Comparison of ENCODE assay signal across 21 cellular contexts in the genomic region with DNA sequence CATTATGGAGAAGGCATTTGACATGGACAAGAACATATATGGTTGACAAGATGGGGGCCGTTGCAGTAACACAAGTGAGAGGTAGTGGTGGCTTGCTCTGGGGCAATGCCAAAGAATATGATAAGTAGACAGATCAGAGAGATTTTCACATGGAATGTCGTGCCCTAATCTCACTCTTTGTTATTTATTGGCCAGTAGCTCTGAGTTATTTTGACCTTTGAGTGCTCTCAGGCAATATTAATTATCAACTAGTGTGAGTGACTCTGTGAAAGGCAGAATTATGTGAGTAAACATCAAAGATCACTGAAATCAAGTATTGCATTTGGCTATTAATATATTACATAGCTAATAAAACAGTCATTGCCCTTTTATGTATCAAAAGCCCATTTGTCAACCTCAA.
DNase-seq lines count a peak whose midpoint lies in the region; ATAC-seq, FAIRE-seq and TF ChIP-seq lines count a peak whose summit lies in the region.
"Had no signal": no experiment of that assay in that cellular context is flagged by ENCODE, and none has a peak within 500 bp of the region (broad histone marks: within the 10 kb centered on the region; RNA-seq: fewer than 3 reads in every experiment).

No MANE protein-coding gene starts in this region.

- DNase-seq in Caco-2 (peak; percentile 24 to 49), kidney tubule cell (ENCODE audit: low spot score) (peak; percentile 53), pancreas (no peak), NCI-H82 treated with DMSO at 0.1 percent for 48 hours (lab: John Stamatoyannopoulos, UW; ENCODE audit: unreplicated experiment) (no peak)
- no peak for DNase-seq in activated T-helper 2 cell treated with anti-CD3 and anti-CD28 coated beads, Interferon-gamma antibody, Interleukin-2, Interleukin-4, amounts not matched to agents 10 μg/mL and 5 μg/mL and 100 μg/mL, durations not matched to agents 14 hours and 24 hours and 36 hours (ENCODE audit: low spot score)
- DNase-seq: CD4-positive, CD25-positive, alpha-beta regulatory T cell; CD8-positive, alpha-beta T cell; DMS 273 treated with DMSO at 0.1 percent for 48 hours; DMS79 treated with DMSO at 0.1 percent for 48 hours; GF-D8; H9 had no signal

- H3K27me3 Mint-ChIP-seq in Caco-2 (ENCODE audit: insufficient read depth, unreplicated experiment): no peaks in the 10 kb centered on the region
- no peaks in the 10 kb centered on the region for H3K27me3 Mint-ChIP-seq in activated T-helper 2 cell treated with anti-CD3 and anti-CD28 coated beads, Interferon-gamma antibody, Interleukin-2, Interleukin-4, amounts not matched to agents 10 μg/mL and 5 μg/mL and 100 μg/mL, durations not matched to agents 14 hours and 24 hours and 36 hours (ENCODE audit: low read depth)
- H3K27me3 Mint-ChIP-seq: B cell; CD4-positive, CD25-positive, alpha-beta regulatory T cell had no signal

- H3K4me1 ChIP-seq in Caco-2: peaks cover 17% of the 10 kb centered on the region
- no peaks in the 10 kb centered on the region for H3K4me1 ChIP-seq in pancreas

- BruUV-seq in Caco-2 (replicated peaks; lab: Mats Ljungman, UMichigan): no TSS peak

- CTCF ChIA-PET in Caco-2 (lab: Charles Lee): interaction anchor here (0.6 kb wide), 1 partner anchor 323 kb away, joined by 7 read pairs; no protein-coding TSS in a partner anchor

- no peak overlapping the region for H3K4me3 Mint-ChIP-seq in Caco-2 (ENCODE audit: unreplicated experiment)
- no peak overlapping the region for H3K4me3 Mint-ChIP-seq in activated T-helper 2 cell treated with anti-CD3 and anti-CD28 coated beads, Interferon-gamma antibody, Interleukin-2, Interleukin-4, amounts not matched to agents 10 μg/mL and 5 μg/mL and 100 μg/mL, durations not matched to agents 14 hours and 24 hours and 36 hours (ENCODE audit: low read depth)
- H3K4me3 Mint-ChIP-seq: B cell; CD4-positive, CD25-positive, alpha-beta regulatory T cell; CD8-positive, alpha-beta T cell; GM23338; H9 had no signal

- no peaks in the 10 kb centered on the region for H3K36me3 Mint-ChIP-seq in Caco-2 (ENCODE audit: insufficient read depth, unreplicated experiment)
- no peaks in the 10 kb centered on the region for H3K36me3 Mint-ChIP-seq in activated T-helper 2 cell treated with anti-CD3 and anti-CD28 coated beads, Interferon-gamma antibody, Interleukin-2, Interleukin-4, amounts not matched to agents 10 μg/mL and 5 μg/mL and 100 μg/mL, durations not matched to agents 14 hours and 24 hours and 36 hours (ENCODE audit: low read depth)
- H3K36me3 Mint-ChIP-seq: CD4-positive, CD25-positive, alpha-beta regulatory T cell; CD8-positive, alpha-beta T cell had no signal

- H3K4me3 ChIP-seq in Caco-2 (ENCODE audit: low read depth, low read length) (no peak overlapping the region), pancreas (no peak overlapping the region)
- H3K4me3 ChIP-seq: BLaER1, GM23338 had no signal

- WGBS in pancreas, 2 donors: 18 to 25% methylated on average over 2 of the region's 2 CpGs

- intact Hi-C loops in Caco-2 (cut with micrococcal nuclease; ENCODE audit: unreplicated experiment): no loop called here
- intact Hi-C loops in pancreas (cut with DNase I): no loop called here
- intact Hi-C loops in activated T-helper 2 cell treated with anti-CD3 and anti-CD28 coated beads, Interferon-gamma antibody, Interleukin-2, Interleukin-4, amounts not matched to agents 10 μg/mL and 5 μg/mL and 100 μg/mL, durations not matched to agents 14 hours and 24 hours and 36 hours (cut with micrococcal nuclease): no loop called here

- H3K4me1 Mint-ChIP-seq in Caco-2 (ENCODE audit: low read depth, unreplicated experiment): peaks cover 9% of the 10 kb centered on the region
- no peaks in the 10 kb centered on the region for H3K4me1 Mint-ChIP-seq in activated T-helper 2 cell treated with anti-CD3 and anti-CD28 coated beads, Interferon-gamma antibody, Interleukin-2, Interleukin-4, amounts not matched to agents 10 μg/mL and 5 μg/mL and 100 μg/mL, durations not matched to agents 14 hours and 24 hours and 36 hours (ENCODE audit: low read depth)
- H3K4me1 Mint-ChIP-seq: B cell; CD4-positive, CD25-positive, alpha-beta regulatory T cell; H9 had no signal

- H3K9me3 ChIP-seq in Caco-2 (no peaks in the 10 kb centered on the region; the same call in 1 of the 2 replicates), pancreas (no peaks in the 10 kb centered on the region)
- H3K9me3 ChIP-seq: BLaER1 had no signal

- no peak overlapping the region for H3K27ac ChIP-seq in pancreas
- H3K27ac ChIP-seq: 22Rv1, BLaER1, C4-2B had no signal

- no peak overlapping the region for H3K27ac Mint-ChIP-seq in Caco-2 (ENCODE audit: unreplicated experiment)
- H3K27ac Mint-ChIP-seq in activated T-helper 2 cell treated with anti-CD3 and anti-CD28 coated beads, Interferon-gamma antibody, Interleukin-2, Interleukin-4, amounts not matched to agents 10 μg/mL and 5 μg/mL and 100 μg/mL, durations not matched to agents 14 hours and 24 hours and 36 hours: no peak overlapping the region
- H3K27ac Mint-ChIP-seq: B cell; CD4-positive, CD25-positive, alpha-beta regulatory T cell; CD8-positive, alpha-beta T cell; GM23338; H9 had no signal

- FAIRE-seq in pancreas (lab: Jason Lieb, UNC): no peak
- FAIRE-seq: A204.1, D721Med, GM12891 had no signal

- H3K9me3 Mint-ChIP-seq in Caco-2 (ENCODE audit: unreplicated experiment): no peaks in the 10 kb centered on the region
- H3K9me3 Mint-ChIP-seq in activated T-helper 2 cell treated with anti-CD3 and anti-CD28 coated beads, Interferon-gamma antibody, Interleukin-2, Interleukin-4, amounts not matched to agents 10 μg/mL and 5 μg/mL and 100 μg/mL, durations not matched to agents 14 hours and 24 hours and 36 hours: peaks cover 10% of the 10 kb centered on the region
- H3K9me3 Mint-ChIP-seq: CD8-positive, alpha-beta T cell; GM23338; H9 had no signal

- POLR2A ChIA-PET in Caco-2 (lab: Charles Lee): no interaction called here

- no peak for TF ChIP-seq POLR2A in GM18505 (IDR thresholded peaks at IDR 0.05; ENCODE audit: borderline replicate concordance, extremely low read depth, insufficient read depth, insufficient read length)

- TF ChIP-seq CTCF in Caco-2 (IDR thresholded peaks at IDR 0.05; ENCODE audit: insufficient read depth in 1 of 2, low read depth in 1 of 2, low read length in 1 of 2, severe bottlenecking in 1 of 2, unreplicated experiment in 1 of 2) (no peak), pancreas (IDR thresholded peaks at IDR 0.05) (no peak)

- H3K36me3 ChIP-seq in Caco-2 (ENCODE audit: control insufficient read depth, insufficient read depth, low read length) (no peaks in the 10 kb centered on the region), pancreas (no peaks in the 10 kb centered on the region)
- H3K36me3 ChIP-seq: BLaER1 had no signal

- H3K27me3 ChIP-seq in Caco-2 (replicated peaks; ENCODE audit: control insufficient read depth, insufficient read depth, low read length) (no peaks in the 10 kb centered on the region), pancreas (no peaks in the 10 kb centered on the region)
- H3K27me3 ChIP-seq: BLaER1 had no signal

- ATAC-seq in pancreas (peak in 3 of 4 donors; percentile 37 to 79 (median 43)), GM18505 (IDR thresholded peaks at IDR 0.05; ENCODE audit: unreplicated experiment) (no peak)
- ATAC-seq: CD8-positive, alpha-beta T cell; GM23338; HCT116 had no signal

Comparison
In these comparisons a context has a peak if more than half of its experiments do, and no peak if none do; other contexts are left out.
1. DNase-seq: peak in Caco-2 (2 of 2) and kidney tubule cell (single experiment); none in pancreas (0 of 6), NCI-H82 treated with DMSO at 0.1 percent for 48 hours (single experiment) and activated T-helper 2 cell treated with anti-CD3 and anti-CD28 coated beads, Interferon-gamma antibody, Interleukin-2, Interleukin-4, amounts not matched to agents 10 μg/mL and 5 μg/mL and 100 μg/mL, durations not matched to agents 14 hours and 24 hours and 36 hours (single experiment).